9 cellular contexts compared by ENCODE assay signal in the genomic region with DNA sequence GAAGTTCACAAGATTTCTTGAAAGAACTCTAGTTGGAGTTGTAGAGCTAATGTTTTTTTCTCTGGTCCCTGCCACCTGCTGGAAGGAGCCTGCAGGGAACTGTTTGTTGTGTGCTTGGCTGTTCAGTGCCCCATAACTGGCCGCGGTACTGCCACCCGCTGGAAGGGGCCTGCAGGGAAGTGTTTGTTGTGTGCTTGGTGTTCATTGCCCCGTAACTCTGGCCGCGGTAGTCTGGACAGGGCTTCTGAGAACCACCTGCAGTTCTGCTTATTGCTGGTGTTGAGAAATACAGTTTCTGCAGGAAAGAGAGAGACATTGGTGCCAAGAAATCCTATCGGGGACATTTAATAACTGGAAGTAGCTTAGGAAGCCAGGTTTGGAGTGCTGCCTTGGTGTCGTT. TPM values are rescaled to one million over a fixed set of nuclear protein-coding genes. Genes with fewer than 3 reads are reported as not detected.
DNase-seq lines count a peak whose midpoint lies in the region; ATAC-seq and TF ChIP-seq lines count a peak whose summit lies in the region.
"Had no signal": no experiment of that assay in that cellular context is flagged by ENCODE, and none has a peak within 500 bp of the region (broad histone marks: within the 10 kb centered on the region; RNA-seq: fewer than 3 reads in every experiment).

No MANE protein-coding gene starts in this region.

- intact Hi-C loops in head of caudate nucleus (cut with DNase I) = no loop called here

- ATAC-seq in GM19397 (IDR thresholded peaks at IDR 0.05; ENCODE audit: unreplicated experiment) (no peak), GM18867 (IDR thresholded peaks at IDR 0.05; ENCODE audit: unreplicated experiment) (no peak)

- TF ChIP-seq CTCF in retinal pigment epithelial cell (conservative IDR thresholded peaks at IDR 0.05; ENCODE audit: low read depth, low read length) (peak; percentile 85), GM13976 (IDR thresholded peaks at IDR 0.05; ENCODE audit: borderline replicate concordance, control extremely low read depth, extremely low read depth, insufficient read depth, missing control alignments) (no peak)

- in situ Hi-C loops in Caki2 (cut with HindIII; ENCODE audit: low pct_unique_long_range_greater_than_20kb, low sequenced_read_pairs) = no loop called here
- in situ Hi-C loops in GM13976 (cut with MboI; ENCODE audit: low sequenced_read_pairs, unreplicated experiment) = no loop called here

- DNase-seq in Caki2 (ENCODE audit: low read depth) (peak; percentile 50), T1000 (lab: John Stamatoyannopoulos, UW) (peak; percentile 6), head of caudate nucleus (peak; percentile 23 to 87 (median 72)), retinal pigment epithelial cell (ENCODE audit: low read depth) (no peak), GM13976 (ENCODE audit: low spot score) (no peak)
- DNase-seq in Jurkat, Clone E6-1 (ENCODE audit: low read depth, low spot score) = peak; percentile 9

- H3K4me3 ChIP-seq in Jurkat, Clone E6-1 (ENCODE audit: low read length) = no peak overlapping the region
- no peak overlapping the region for H3K4me3 ChIP-seq in retinal pigment epithelial cell (ENCODE audit: low read length)

RNA-seq across cellular contexts. Expression of gene AGAP1, which starts 58.1 kb away (rescaled TPM):
- 5.0 and 5.3 TPM in 2 replicates for total RNA-seq in Caki2 (2014; rRNA removed; shearing (Covaris generic); ENCODE audit: low replicate concordance)
- polyA plus RNA-seq in Jurkat, Clone E6-1 (2012; ENCODE audit: insufficient read depth, insufficient read length) = 11.1 TPM
- polyA plus RNA-seq: IgD-negative memory B cell had no signal

Comparison
In these comparisons a context has a peak if more than half of its experiments do, and no peak if none do; other contexts are left out.
1. DNase-seq: peak in Caki2 (single experiment), Jurkat, Clone E6-1 (single experiment), T1000 (single experiment) and head of caudate nucleus (42 of 42); none in retinal pigment epithelial cell (single experiment) and GM13976 (single experiment).